8 cellular contexts compared by ENCODE assay signal in genomic region chr19:13154241-13154778, GRCh38. TPM values are rescaled to one million over a fixed set of nuclear protein-coding genes. Genes with fewer than 3 reads are reported as not detected.
A peak's percentile ranks its signal among the peaks of the same experiment; 100 is the strongest.
DNase-seq lines count a peak whose midpoint lies in the region; ATAC-seq, FAIRE-seq and TF ChIP-seq lines count a peak whose summit lies in the region.

No MANE protein-coding gene starts in this region.

- H2AFZ ChIP-seq in OCI-LY3 (ENCODE audit: low read depth, low read length) = no peak overlapping the region

- no peak for TF ChIP-seq CTCF in OCI-LY3 (IDR thresholded peaks at IDR 0.05; ENCODE audit: low read depth, low read length)
- no peak for TF ChIP-seq CTCF in nephron progenitor cell (IDR thresholded peaks at IDR 0.05)
- TF ChIP-seq CTCF in transverse colon (IDR thresholded peaks at IDR 0.05) = no peak

- H3K9me3 ChIP-seq in OCI-LY3 (ENCODE audit: insufficient read depth, low read length) (no peaks in the 10 kb centered on the region), transverse colon (no peaks in the 10 kb centered on the region)

- no peaks in the 10 kb centered on the region for H3K9me3 Mint-ChIP-seq in activated T-helper 17 cell treated with anti-CD3 and anti-CD28 coated beads, Interleukin-2, amount 50 U/mL, for 72 hours
- no peaks in the 10 kb centered on the region for H3K9me3 Mint-ChIP-seq in nephron progenitor cell

- peak; percentile 91 for TF ChIP-seq POLR2A in transverse colon (IDR thresholded peaks at IDR 0.05)

- peak overlapping the region; percentile 76 for H3K4me3 ChIP-seq in OCI-LY3 (ENCODE audit: low read length)
- H3K4me3 ChIP-seq in transverse colon = peak overlapping the region; percentile 70 to 92 (median 86)

- peak overlapping the region; percentile 99 for H3K27ac Mint-ChIP-seq in activated T-helper 17 cell treated with anti-CD3 and anti-CD28 coated beads, Interleukin-2, amount 50 U/mL, for 72 hours
- H3K27ac Mint-ChIP-seq in nephron progenitor cell = peak overlapping the region; percentile 99

- WGBS in transverse colon (ENCODE audit: low coverage in 1 of 2), 2 donors = 0 to 5% methylated on average over 4 to 20 of the region's 21 CpGs

- intact Hi-C loops in transverse colon (cut with DNase I; ENCODE audit: low total_unique reads) = loop anchor here (10.0 kb wide), 2 partner anchors 370 to 1360 kb away; partner anchors contain the start of gene DNAJB1

- peak overlapping the region; percentile 81 for H3K4me2 ChIP-seq in OCI-LY3 (ENCODE audit: low read length)

- peaks cover 53% of the 10 kb centered on the region for H3K4me1 ChIP-seq in OCI-LY3 (ENCODE audit: low read length)
- H3K4me1 ChIP-seq in transverse colon = peaks cover 0 to 25% (median 17%) of the 10 kb centered on the region in 4 donors

- peak; percentile 78 for TF ChIP-seq EP300 in transverse colon (IDR thresholded peaks at IDR 0.05; ENCODE audit: low read depth)

- H3K4me1 Mint-ChIP-seq in activated T-helper 17 cell treated with anti-CD3 and anti-CD28 coated beads, Interleukin-2, amount 50 U/mL, for 72 hours = peaks cover 15% of the 10 kb centered on the region
- peaks cover 29% of the 10 kb centered on the region for H3K4me1 Mint-ChIP-seq in nephron progenitor cell

- peak overlapping the region; percentile 54 for H3K27ac ChIP-seq in OCI-LY3 (ENCODE audit: low read length)
- H3K27ac ChIP-seq in transverse colon = peak overlapping the region; percentile 96 to 100 (median 99)

- FAIRE-seq in GM18507 (lab: Jason Lieb, UNC) = peak; percentile 62

- H3K36me3 ChIP-seq in OCI-LY3 (replicated peaks; ENCODE audit: low read depth, low read length) (peaks cover 14% of the 10 kb centered on the region), transverse colon (no peaks in the 10 kb centered on the region)

- no peaks in the 10 kb centered on the region for H3K27me3 Mint-ChIP-seq in activated T-helper 17 cell treated with anti-CD3 and anti-CD28 coated beads, Interleukin-2, amount 50 U/mL, for 72 hours
- peaks cover 14% of the 10 kb centered on the region for H3K27me3 Mint-ChIP-seq in nephron progenitor cell (ENCODE audit: low read depth, poor library complexity)

- peaks cover 65% of the 10 kb centered on the region for H3K36me3 Mint-ChIP-seq in activated T-helper 17 cell treated with anti-CD3 and anti-CD28 coated beads, Interleukin-2, amount 50 U/mL, for 72 hours (ENCODE audit: low read depth)
- peaks cover 8% of the 10 kb centered on the region for H3K36me3 Mint-ChIP-seq in nephron progenitor cell (ENCODE audit: low read depth)

- H3K4me3 Mint-ChIP-seq in activated T-helper 17 cell treated with anti-CD3 and anti-CD28 coated beads, Interleukin-2, amount 50 U/mL, for 72 hours = peak overlapping the region; percentile 99
- peak overlapping the region; percentile 96 for H3K4me3 Mint-ChIP-seq in nephron progenitor cell

- H4K20me1 ChIP-seq in OCI-LY3 (ENCODE audit: insufficient read depth, low read length) = no peaks in the 10 kb centered on the region

- no peak for ATAC-seq in activated T-helper 17 cell treated with anti-CD3 and anti-CD28 coated beads, Interleukin-2, amount 50 U/mL, for 72 hours (replicated peaks)
- ATAC-seq in HG02588 (IDR thresholded peaks at IDR 0.05; ENCODE audit: unreplicated experiment) = no peak

- no peaks in the 10 kb centered on the region for H3K27me3 ChIP-seq in OCI-LY3 (ENCODE audit: low read depth, low read length)
- no peaks in the 10 kb centered on the region for H3K27me3 ChIP-seq in transverse colon

- DNase-seq in ACHN = peak; percentile 69
- no peak for DNase-seq in GM18507 (ENCODE audit: extremely low spot score, insufficient read length, low read depth)
- peak; percentile 92 for DNase-seq in fibroblast of peridontal ligament (ENCODE audit: extremely low read depth)
- peak; percentile 46 for DNase-seq in nephron progenitor cell
- peak; percentile 93 for DNase-seq in transverse colon

- H3K79me2 ChIP-seq in OCI-LY3 (ENCODE audit: low read length) = peaks cover 28% of the 10 kb centered on the region

- in situ Hi-C loops in ACHN (cut with HindIII; ENCODE audit: low pct_ligation_motif_present, low pct_unique_long_range_greater_than_20kb, low sequenced_read_pairs) = no loop called here
- in situ Hi-C loops in transverse colon (cut with MboI; ENCODE audit: low pct_ligation_motif_present in 1 of 4, low pct_unique_long_range_greater_than_20kb in 1 of 4, low sequenced_read_pairs in 3 of 4) = no loop called here

- H3K9ac ChIP-seq in OCI-LY3 (ENCODE audit: low read length) = peak overlapping the region; percentile 58

RNA-seq across cellular contexts. Expression of gene IER2, which starts 4.1 kb away (rescaled TPM):
- total RNA-seq in activated T-helper 17 cell treated with anti-CD3 and anti-CD28 coated beads, Interleukin-2, amount 50 U/mL, for 72 hours = 100 to 1,000 TPM in 1 of 2 donors, 10 to 100 TPM in 1; 85.9 to 140 TPM
- total RNA-seq in transverse colon = 100 to 1,000 TPM; 184 to 503 (median 244) TPM

RNA-seq across cellular contexts. Expression of gene STX10, which starts 4.1 kb away (rescaled TPM):
- 10 to 100 TPM; 76.4 to 91.3 TPM for total RNA-seq in activated T-helper 17 cell treated with anti-CD3 and anti-CD28 coated beads, Interleukin-2, amount 50 U/mL, for 72 hours
- total RNA-seq in transverse colon = 100 to 1,000 TPM in 1 of 4 donors, 10 to 100 TPM in 3; 69.7 to 164 (median 84.2) TPM

RNA-seq across cellular contexts. Expression of gene NACC1, which starts 36.2 kb away (rescaled TPM):
- total RNA-seq in activated T-helper 17 cell treated with anti-CD3 and anti-CD28 coated beads, Interleukin-2, amount 50 U/mL, for 72 hours = 10 to 100 TPM; 70.8 to 80.6 TPM
- 10 to 100 TPM; 31.6 to 54.2 (median 36.5) TPM for total RNA-seq in transverse colon

RNA-seq across cellular contexts. Expression of gene TRMT1, which starts 37.8 kb away (rescaled TPM):
- total RNA-seq in activated T-helper 17 cell treated with anti-CD3 and anti-CD28 coated beads, Interleukin-2, amount 50 U/mL, for 72 hours = 10 to 100 TPM; 66.4 to 83.2 TPM
- 100 to 1,000 TPM in 1 of 4 donors, 10 to 100 TPM in 3; 26.6 to 199 (median 60.7) TPM for total RNA-seq in transverse colon

RNA-seq across cellular contexts. Expression of gene LYL1, which starts 51.7 kb away (rescaled TPM):
- total RNA-seq in activated T-helper 17 cell treated with anti-CD3 and anti-CD28 coated beads, Interleukin-2, amount 50 U/mL, for 72 hours = 1 to 10 TPM; 1.1 to 1.6 TPM
- 10 to 100 TPM in 3 of 4 donors, 1 to 10 TPM in 1; 4.5 to 33.4 (median 16.7) TPM for total RNA-seq in transverse colon
